20 cellular contexts compared by ENCODE assay signal in genomic region chr12:32739279-32739678, GRCh38.
"Had no signal": no experiment of that assay in that cellular context is flagged by ENCODE, and none has a peak within 500 bp of the region (broad histone marks: within the 10 kb centered on the region; RNA-seq: fewer than 3 reads in every experiment).

No MANE protein-coding gene starts in this region.

- H3K27me3 Mint-ChIP-seq: activated naive CD8-positive, alpha-beta T cell treated with anti-CD3 and anti-CD28 coated beads, Interleukin-2, amount 10 ng/mL, durations not matched to agents 7 days and 5 days; activated T-cell treated with anti-CD3 and anti-CD28 coated beads, Interleukin-2, amount 50 U/mL, for 24 hours; T-cell had no signal

- H3K4me1 ChIP-seq: parathyroid adenoma, spleen, testis, uterus had no signal

- H3K4me3 ChIP-seq: spleen, testis, uterus had no signal

- H3K9me3 ChIP-seq: spleen, testis, uterus had no signal

- H3K9me3 Mint-ChIP-seq: activated naive CD8-positive, alpha-beta T cell treated with anti-CD3 and anti-CD28 coated beads, Interleukin-2, amount 10 ng/mL, durations not matched to agents 7 days and 5 days; activated T-cell treated with anti-CD3 and anti-CD28 coated beads, Interleukin-2, amount 50 U/mL, for 24 hours; activated T-helper 2 cell treated with anti-CD3 and anti-CD28 coated beads, Interferon-gamma antibody, Interleukin-2, Interleukin-4, amounts not matched to agents 10 μg/mL and 5 μg/mL and 100 μg/mL, durations not matched to agents 14 hours and 24 hours and 36 hours; nephron; T-cell had no signal

- DNase-seq: activated CD4-positive, alpha-beta T cell treated with anti-CD3 and anti-CD28 coated beads for 1 hour; activated CD4-positive, alpha-beta T cell treated with anti-CD3 and anti-CD28 coated beads, Interleukin-2, amount 50 U/mL, for 1 hour; activated CD8-positive, alpha-beta memory T cell treated with anti-CD3 and anti-CD28 coated beads for 24 hours; activated CD8-positive, alpha-beta memory T cell treated with anti-CD3 and anti-CD28 coated beads, Interleukin-2, amount 50 U/mL, for 4 hours; activated naive CD4-positive, alpha-beta T cell; activated naive CD8-positive, alpha-beta T cell treated with anti-CD3 and anti-CD28 coated beads, Interleukin-2, amount 10 ng/mL, durations not matched to agents 7 days and 5 days; activated T-cell treated with anti-CD3 and anti-CD28 coated beads, Interleukin-2, amount 50 U/mL, for 24 hours; amygdala; erythroblast; foreskin fibroblast; spleen; stimulated activated CD4-positive, alpha-beta T cell treated with anti-CD3 and anti-CD28 coated beads, Interleukin-4, amount 100 ng/mL, for 1 hour; stimulated activated naive CD4-positive, alpha-beta T cell; T-cell; testis; trophoblast cell; uterus had no signal

- H3K27ac ChIP-seq: parathyroid adenoma, spleen, testis, uterus had no signal

- H3K27me3 ChIP-seq: spleen, testis, uterus had no signal

- ATAC-seq: T-cell had no signal

- H3K9ac ChIP-seq: parathyroid adenoma had no signal

- H3K36me3 ChIP-seq: uterus had no signal

- H3K27ac Mint-ChIP-seq: activated naive CD8-positive, alpha-beta T cell treated with anti-CD3 and anti-CD28 coated beads, Interleukin-2, amount 10 ng/mL, durations not matched to agents 7 days and 5 days; activated T-helper 2 cell treated with anti-CD3 and anti-CD28 coated beads, Interferon-gamma antibody, Interleukin-2, Interleukin-4, amounts not matched to agents 10 μg/mL and 5 μg/mL and 100 μg/mL, durations not matched to agents 14 hours and 24 hours and 36 hours had no signal

- H3K4me3 Mint-ChIP-seq: activated naive CD8-positive, alpha-beta T cell treated with anti-CD3 and anti-CD28 coated beads, Interleukin-2, amount 10 ng/mL, durations not matched to agents 7 days and 5 days; activated T-cell treated with anti-CD3 and anti-CD28 coated beads, Interleukin-2, amount 50 U/mL, for 24 hours; nephron; T-cell had no signal
